ENCODE assay signal across 8 cellular contexts in genomic region chr9:131678499-131679111, GRCh38.
DNase-seq lines count a peak whose midpoint lies in the region; ATAC-seq lines count a peak whose summit lies in the region.

No MANE protein-coding gene starts in this region.

- peak; percentile 70 for ATAC-seq in GM21528 (IDR thresholded peaks at IDR 0.05; ENCODE audit: low FRiP score, unreplicated experiment)

- H3K27me3 ChIP-seq in HUES6 (ENCODE audit: control insufficient read depth, insufficient read depth, low read length) = no peaks in the 10 kb centered on the region

- peaks cover 82% of the 10 kb centered on the region for H3K4me1 ChIP-seq in HUES6 (ENCODE audit: control insufficient read depth, insufficient read depth, low read length)

- peak; percentile 54 for DNase-seq in DMS153 treated with DMSO at 0.1 percent for 48 hours (lab: John Stamatoyannopoulos, UW; ENCODE audit: unreplicated experiment)
- peak in 4 of 5 experiments; percentile 50 to 97 (median 64) for DNase-seq in T-helper 2 cell
- peak; percentile 92 for DNase-seq in astrocyte of the hippocampus (ENCODE audit: low read depth, low spot score)
- DNase-seq in iris pigment epithelial cell (ENCODE audit: low read depth) = peak; percentile 95
- peak; percentile 73 to 80 for DNase-seq in stimulated activated CD4-positive, alpha-beta T cell treated with anti-CD3 and anti-CD28 coated beads, Interleukin-15, amount 100 ng/mL, for 48 hours (ENCODE audit: low read depth in 2 of 2)
- DNase-seq in midbrain (lab: John Stamatoyannopoulos, UW) = no peak

- peaks cover 5% of the 10 kb centered on the region; the same call in 1 of the 2 replicates for H3K9me3 ChIP-seq in HUES6 (ENCODE audit: control insufficient read depth, insufficient read depth, low read depth, low read length)

- H3K36me3 ChIP-seq in HUES6 (ENCODE audit: control insufficient read depth, insufficient read depth, low read length) = no peaks in the 10 kb centered on the region

- peak overlapping the region; percentile 69 for H3K9ac ChIP-seq in HUES6 (ENCODE audit: low read length)

- peak overlapping the region; percentile 6; the same call in 1 of the 2 replicates for H3K4me3 ChIP-seq in HUES6 (ENCODE audit: low read depth, low read length)

- H3K27ac ChIP-seq in HUES6 (ENCODE audit: low read depth, low read length) = peak overlapping the region; percentile 88
